8 cellular contexts compared by ENCODE assay signal in the genomic region with DNA sequence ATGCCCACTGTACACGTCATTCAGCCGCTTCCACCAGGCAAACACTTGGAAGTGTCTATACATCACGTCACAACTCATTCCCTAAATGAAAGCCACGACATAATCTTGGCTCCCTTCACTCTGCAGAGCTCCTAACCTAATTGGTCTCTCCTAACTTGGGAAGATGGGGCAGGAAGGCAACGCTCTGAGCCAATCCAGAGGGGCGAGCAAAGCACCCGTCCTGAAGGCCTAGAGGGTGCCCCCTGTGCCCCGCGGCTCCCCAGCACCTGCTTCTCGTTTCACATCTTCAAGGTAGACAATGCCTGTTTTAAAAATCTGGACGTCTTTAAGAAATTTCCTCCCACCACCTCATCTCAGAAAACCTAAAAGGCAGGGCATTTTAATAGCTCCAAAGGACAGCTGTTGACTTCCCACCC. TPM values are rescaled to one million over a fixed set of nuclear protein-coding genes. Genes with fewer than 3 reads are reported as not detected.
DNase-seq lines count a peak whose midpoint lies in the region; ATAC-seq and TF ChIP-seq lines count a peak whose summit lies in the region.

No MANE protein-coding gene starts in this region.

- peaks cover 8 to 44% (median 25%) of the 10 kb centered on the region in 4 donors for H3K4me1 ChIP-seq in stomach

- H3K36me3 ChIP-seq in stomach: peaks cover 10 to 46% (median 42%) of the 10 kb centered on the region in 4 donors

- no peaks in the 10 kb centered on the region for H3K27me3 ChIP-seq in stomach

- peak; percentile 57 for DNase-seq in AG08396 (ENCODE audit: low spot score)
- DNase-seq in amniotic epithelial cell (ENCODE audit: low read depth): peak; percentile 33
- peak; percentile 24 for DNase-seq in iPS-NIHi11 (ENCODE audit: low spot score)
- DNase-seq in stomach: no peak
- no peak for DNase-seq in SIG-M5 treated with dmso at 0.1 percent for 504 hours (lab: John Stamatoyannopoulos, UW; ENCODE audit: unreplicated experiment)
- DNase-seq in stimulated activated CD4-positive, alpha-beta T cell treated with anti-CD3 and anti-CD28 coated beads, Interleukin-4, amount 100 ng/mL, for 1 hour: no peak
- no peak for DNase-seq in occipital lobe (lab: John Stamatoyannopoulos, UW)

- TF ChIP-seq CTCF in stomach (IDR thresholded peaks at IDR 0.05): no peak

- peak overlapping the region in 3 of 5 donors; percentile 66 to 77 (median 76) for H3K27ac ChIP-seq in stomach

- ATAC-seq in HG03066 (IDR thresholded peaks at IDR 0.05; ENCODE audit: low read depth, unreplicated experiment): peak; percentile 19

- no peaks in the 10 kb centered on the region for H3K9me3 ChIP-seq in stomach

- peak overlapping the region; percentile 77 to 98 (median 86) for H3K4me3 ChIP-seq in stomach

- intact Hi-C loops in stomach (cut with DNase I; ENCODE audit: low total_unique reads): loop anchor here (10.0 kb wide), 1 partner anchor 62 kb away; no protein-coding TSS in a partner anchor

- no peak for TF ChIP-seq POLR2A in stomach (IDR thresholded peaks at IDR 0.05)

- WGBS in stomach, 5 donors: 8 to 16% (median 10%) methylated on average over 11 of the region's 11 CpGs

- no peak for TF ChIP-seq EP300 in stomach (IDR thresholded peaks at IDR 0.05)

RNA-seq across cellular contexts. Expression of a gene that starts 1.0 kb away (rescaled TPM):
- total RNA-seq in stomach: 10 to 100 TPM; 13.4 to 83.0 (median 48.3) TPM
- 10 to 100 TPM; 22.8 to 47.2 (median 30.7) TPM for polyA plus RNA-seq in stomach
- 19.0 TPM for total RNA-seq in occipital lobe

Comparison
In these comparisons a context has a peak if more than half of its experiments do, and no peak if none do; other contexts are left out.
1. DNase-seq: peak in AG08396 (single experiment), amniotic epithelial cell (single experiment) and iPS-NIHi11 (single experiment); none in stomach (single experiment), SIG-M5 treated with dmso at 0.1 percent for 504 hours (single experiment), stimulated activated CD4-positive, alpha-beta T cell treated with anti-CD3 and anti-CD28 coated beads, Interleukin-4, amount 100 ng/mL, for 1 hour (single experiment) and occipital lobe (single experiment).